14 cellular contexts compared by ENCODE assay signal in the genomic region with DNA sequence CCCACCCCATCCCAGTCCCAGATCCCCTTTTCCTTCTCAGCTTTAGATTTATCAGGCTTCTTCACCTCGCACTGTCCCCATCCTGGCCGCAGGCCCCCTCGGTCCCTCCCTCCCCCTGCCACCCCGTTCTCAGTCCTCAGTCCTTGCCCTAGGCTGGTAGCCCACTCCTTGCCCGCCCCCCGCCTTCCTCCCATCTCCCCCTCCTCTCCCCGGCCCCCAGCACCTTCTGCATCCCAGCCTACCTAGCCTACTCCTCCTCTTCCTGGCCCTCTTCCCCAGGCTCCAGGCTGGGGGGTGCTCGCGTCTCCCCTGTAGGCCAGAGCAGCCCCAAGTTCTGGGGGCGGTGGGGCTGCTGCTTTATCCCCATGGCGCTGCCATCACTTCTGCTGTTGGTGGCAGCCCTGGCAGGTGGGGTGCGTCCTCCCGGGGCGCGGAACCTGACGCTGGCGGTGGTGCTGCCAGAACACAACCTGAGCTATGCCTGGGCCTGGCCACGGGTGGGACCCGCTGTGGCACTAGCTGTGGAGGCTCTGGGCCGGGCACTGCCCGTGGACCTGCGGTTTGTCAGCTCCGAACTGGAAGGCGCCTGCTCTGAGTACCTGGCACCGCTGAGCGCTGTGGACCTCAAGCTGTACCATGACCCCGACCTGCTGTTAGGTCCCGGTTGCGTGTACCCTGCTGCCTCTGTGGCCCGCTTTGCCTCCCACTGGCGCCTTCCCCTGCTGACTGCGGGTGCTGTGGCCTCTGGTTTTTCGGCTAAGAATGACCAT. TPM values are rescaled to one million over a fixed set of nuclear protein-coding genes. Genes with fewer than 3 reads are reported as not detected.
DNase-seq lines count a peak whose midpoint lies in the region; FAIRE-seq and TF ChIP-seq lines count a peak whose summit lies in the region.
"Had no signal": no experiment of that assay in that cellular context is flagged by ENCODE, and none has a peak within 500 bp of the region (broad histone marks: within the 10 kb centered on the region; RNA-seq: fewer than 3 reads in every experiment).

No MANE protein-coding gene starts in this region.

- H3F3A ChIP-seq in GM23248 (ENCODE audit: insufficient read depth) = peaks cover 5% of the 10 kb centered on the region; the same call in 1 of the 2 replicates

- H3K27me3 ChIP-seq in GM23248 (replicated peaks; ENCODE audit: insufficient read depth) (no peaks in the 10 kb centered on the region), liver (ENCODE audit: control insufficient read depth in 4 of 4, insufficient read depth in 4 of 4, low read length in 3 of 4) (no peaks in the 10 kb centered on the region), spleen (replicated peaks in 1 of 7) (peaks cover 0 to 12% (median 0%) of the 10 kb centered on the region in 7 donors)
- H3K27me3 ChIP-seq: SJSA1 had no signal

- no peaks in the 10 kb centered on the region for H3K9me2 ChIP-seq in GM23248 (ENCODE audit: insufficient read depth)

- H2AFZ ChIP-seq in GM23248 = peak overlapping the region; percentile 66; the same call in 1 of the 2 replicates

- FAIRE-seq in kidney (lab: Jason Lieb, UNC) = no peak

- H3K4me3 ChIP-seq in GM23248 (peak overlapping the region; percentile 68), liver (ENCODE audit: low read depth in 1 of 3, low read length in 3 of 3) (peak overlapping the region in 1 of 3 donors; percentile 60), skin epidermis (peak overlapping the region in 6 of 7 experiments; percentile 6 to 50 (median 30)), kidney (ENCODE audit: low read length in 2 of 2) (no peak overlapping the region), spleen (peak overlapping the region in 4 of 8 donors; percentile 17 to 62 (median 34))

- in situ Hi-C loops in GM23248 (cut with MboI) = no loop called here

- no peak for TF ChIP-seq POLR2A in spleen (IDR thresholded peaks at IDR 0.05)

- intact Hi-C loops in kidney (cut with DNase I) (loop anchor here (5.0 kb wide), 1 partner anchor 90 kb away; no protein-coding TSS in a partner anchor), spleen (cut with DNase I; ENCODE audit: low total_unique reads) (no loop called here)

- no peaks in the 10 kb centered on the region for H3K9me3 ChIP-seq in GM23248 (ENCODE audit: low read depth)
- no peaks in the 10 kb centered on the region for H3K9me3 ChIP-seq in liver (ENCODE audit: control insufficient read depth in 4 of 4, low read length in 3 of 4)
- H3K9me3 ChIP-seq in kidney (ENCODE audit: control insufficient read depth in 1 of 2, low read length in 2 of 2) = no peaks in the 10 kb centered on the region
- no peaks in the 10 kb centered on the region for H3K9me3 ChIP-seq in spleen
- H3K9me3 ChIP-seq: SJSA1 had no signal

- peak; percentile 28 for DNase-seq in GM23248
- DNase-seq in cerebellum (ENCODE audit: low spot score) = peak; percentile 28
- no peak for DNase-seq in DMS53 (lab: John Stamatoyannopoulos, UW)
- no peak for DNase-seq in kidney
- no peak for DNase-seq in spleen
- no peak for DNase-seq in Kasumi-1 (lab: John Stamatoyannopoulos, UW)
- DNase-seq: activated CD4-positive, CD25-positive, alpha-beta regulatory T cell treated with anti-CD3 and anti-CD28 coated beads, Interleukin-2, amount 50 U/mL, for 72 hours; NCI-H1092; NCI-H526 treated with DMSO at 0.1 percent for 48 hours had no signal

- H3K9ac ChIP-seq in GM23248 = peak overlapping the region; percentile 81
- no peak overlapping the region for H3K9ac ChIP-seq in liver (ENCODE audit: low read depth in 1 of 2, low read length in 2 of 2)
- no peak overlapping the region for H3K9ac ChIP-seq in kidney (ENCODE audit: low read length in 2 of 2)

- H3K36me3 ChIP-seq in GM23248 (ENCODE audit: low read depth) = no peaks in the 10 kb centered on the region
- no peaks in the 10 kb centered on the region for H3K36me3 ChIP-seq in liver (ENCODE audit: control insufficient read depth in 4 of 4, insufficient read depth in 3 of 4, low read depth in 1 of 4, low read length in 3 of 4)
- H3K36me3 ChIP-seq in kidney (ENCODE audit: control insufficient read depth in 1 of 2, insufficient read depth in 2 of 2, low read length in 2 of 2) = no peaks in the 10 kb centered on the region
- peaks cover 0 to 21% (median 1%) of the 10 kb centered on the region in 6 donors for H3K36me3 ChIP-seq in spleen
- H3K36me3 ChIP-seq: SJSA1 had no signal

- peak in 1 of 2 donors; percentile 29 for TF ChIP-seq RAD21 in liver (IDR thresholded peaks at IDR 0.05)

- H3K27ac ChIP-seq in GM23248 (no peak overlapping the region), liver (ENCODE audit: low read depth in 1 of 2, low read length in 2 of 2) (no peak overlapping the region), skin epidermis (peak overlapping the region in 13 of 21 experiments; percentile 8 to 85 (median 71)), kidney (ENCODE audit: low read depth in 2 of 2, low read length in 2 of 2) (no peak overlapping the region), spleen (peak overlapping the region in 1 of 8 donors; percentile 60)

- H3K79me2 ChIP-seq in GM23248 (ENCODE audit: insufficient read depth) = peaks cover 53% of the 10 kb centered on the region

- peaks cover 46% of the 10 kb centered on the region for H3K4me1 ChIP-seq in GM23248 (ENCODE audit: insufficient read depth)
- H3K4me1 ChIP-seq in liver (ENCODE audit: control insufficient read depth in 4 of 4, insufficient read depth in 4 of 4, low read length in 3 of 4) = peaks cover 0 to 23% (median 12%) of the 10 kb centered on the region in 4 donors
- H3K4me1 ChIP-seq in kidney (ENCODE audit: control insufficient read depth in 1 of 2, insufficient read depth in 1 of 2, low read depth in 1 of 2, low read length in 2 of 2) = peaks cover 3 to 9% of the 10 kb centered on the region in 2 donors
- peaks cover 7 to 22% (median 14%) of the 10 kb centered on the region in 6 donors for H3K4me1 ChIP-seq in spleen

- WGBS in GM23248 (ENCODE audit: low coverage in 1 of 2, low lambda C conversion rate in 2 of 2, missing lambda C conversion rate in 2 of 2), 2 experiments = 29 to 33% methylated on average over 25 to 33 of the region's 33 CpGs
- WGBS in liver = 63% methylated on average over 33 of the region's 33 CpGs
- 87 to 96% (median 94%) methylated on average over 21 to 33 of the region's 33 CpGs for WGBS in spleen, 5 donors

- H4K20me1 ChIP-seq in GM23248 (ENCODE audit: insufficient read depth) = no peaks in the 10 kb centered on the region

- H3K4me2 ChIP-seq in GM23248 (ENCODE audit: unreplicated experiment) = peak overlapping the region; percentile 68

- TF ChIP-seq CTCF in liver (IDR thresholded peaks at IDR 0.05; ENCODE audit: low read depth, low read length, missing input control) = no peak
- TF ChIP-seq CTCF in kidney (IDR thresholded peaks at IDR 0.05; ENCODE audit: borderline replicate concordance, extremely low read depth, insufficient read depth) = no peak
- TF ChIP-seq CTCF in spleen (IDR thresholded peaks at IDR 0.05 in 8 of 11, conservative IDR thresholded peaks at IDR 0.05 in 3 of 11) = no peak

TF ChIP-seq in liver, 16 proteins besides CTCF, POLR2A, EP300 and RAD21 (continues in another document):
- peak; percentile 41 for TF ChIP-seq SP1 (IDR thresholded peaks at IDR 0.05)

RNA-seq across cellular contexts. Expression of a gene that starts 0.8 kb away (rescaled TPM):
- total RNA-seq in GM23248 (2014; rRNA removed; shearing (Covaris generic)) = 26.7 and 26.9 TPM in 2 replicates
- polyA plus RNA-seq in GM23248 (2016; fragmentation: Nextera tagmentation; extraction: Ambion mirVana) (9.7 and 11.8 TPM in 2 replicates), liver (10 to 100 TPM in 1 of 2 donors, 1 to 10 TPM in 1; 8.6 to 13.0 TPM), kidney (ENCODE audit: insufficient read depth, low read depth, low replicate concordance) (11.4 TPM), spleen (1 to 10 TPM; 5.8 to 7.8 (median 7.3) TPM)
- total RNA-seq in cerebellum (16.2 TPM), liver (10 to 100 TPM in 1 of 2 donors, 1 to 10 TPM in 1; 9.4 to 17.1 TPM), kidney (17.0 TPM), spleen (10 to 100 TPM in 2 of 7 donors, 1 to 10 TPM in 5; 6.7 to 17.1 (median 9.2) TPM)

RNA-seq across cellular contexts. Expression of a gene that starts 19.8 kb away (rescaled TPM):
- total RNA-seq in GM23248 (2014; rRNA removed; shearing (Covaris generic)) = 0.76 and 0.97 TPM in 2 replicates
- polyA plus RNA-seq in GM23248 (2016; fragmentation: Nextera tagmentation; extraction: Ambion mirVana) (1.2 and 1.3 TPM in 2 replicates), liver (under 1 TPM; 0.14 TPM), kidney (ENCODE audit: insufficient read depth, low read depth, low replicate concordance) (2.4 TPM), spleen (1 to 10 TPM; 1.7 to 2.5 (median 1.7) TPM)
- total RNA-seq in cerebellum (4.0 TPM), liver (under 1 TPM; 0.25 to 0.56 TPM), kidney (6.1 TPM), spleen (1 to 10 TPM; 1.1 to 4.5 (median 2.3) TPM)

RNA-seq across cellular contexts. Expression of a gene that starts 22.6 kb away (rescaled TPM):
- 16.7 and 30.6 TPM in 2 replicates for total RNA-seq in GM23248 (2014; rRNA removed; shearing (Covaris generic))
- polyA plus RNA-seq in GM23248 (2016; fragmentation: Nextera tagmentation; extraction: Ambion mirVana) (50.7 and 60.5 TPM in 2 replicates), liver (100 to 1,000 TPM; 117 to 176 TPM), kidney (ENCODE audit: insufficient read depth, low read depth, low replicate concordance) (307 TPM), spleen (10 to 100 TPM; 60.0 to 73.6 (median 69.6) TPM)
- total RNA-seq in cerebellum (7.5 TPM), liver (10 to 100 TPM; 34.3 to 35.0 TPM), kidney (55.1 TPM), spleen (10 to 100 TPM; 20.1 to 32.4 (median 23.0) TPM)

RNA-seq across cellular contexts. Expression of a gene that starts 36.3 kb away (rescaled TPM):
- not detected in 2 replicates for total RNA-seq in GM23248 (2014; rRNA removed; shearing (Covaris generic))
- not detected in 2 replicates for polyA plus RNA-seq in GM23248 (2016; fragmentation: Nextera tagmentation; extraction: Ambion mirVana)
- total RNA-seq in cerebellum = not detected
- total RNA-seq in liver = not detected
- under 1 TPM in 1 of 2 donors, not detected in 1; 0.35 TPM for polyA plus RNA-seq in liver
- not detected for total RNA-seq in kidney
- not detected for polyA plus RNA-seq in kidney (ENCODE audit: insufficient read depth, low read depth, low replicate concordance)
- not detected for total RNA-seq in spleen
- not detected for polyA plus RNA-seq in spleen
- total RNA-seq: activated T-helper 2 cell treated with anti-CD3 and anti-CD28 coated beads, Interferon-gamma antibody, Interleukin-2, Interleukin-4, amounts not matched to agents 10 μg/mL and 5 μg/mL and 100 μg/mL, durations not matched to agents 14 hours and 24 hours and 36 hours; renal cortical epithelial cell; SJSA1 had no signal

RNA-seq across cellular contexts. Expression of a gene that starts 36.8 kb away (rescaled TPM):
- total RNA-seq in GM23248 (2014; rRNA removed; shearing (Covaris generic)) = 3.7 and 3.9 TPM in 2 replicates
- polyA plus RNA-seq in GM23248 (2016; fragmentation: Nextera tagmentation; extraction: Ambion mirVana) (4.0 and 4.9 TPM in 2 replicates), liver (1 to 10 TPM; 1.1 to 2.3 TPM), kidney (ENCODE audit: insufficient read depth, low read depth, low replicate concordance) (17.6 TPM), spleen (1 to 10 TPM; 3.2 to 8.8 (median 7.2) TPM)
- total RNA-seq in cerebellum (9.3 TPM), liver (1 to 10 TPM; 3.1 to 5.4 TPM), kidney (18.3 TPM), spleen (1 to 10 TPM; 2.9 to 9.8 (median 5.9) TPM)

Comparison
In these comparisons a context has a peak if more than half of its experiments do, and no peak if none do; other contexts are left out.
1. DNase-seq: peak in GM23248 (single experiment) and cerebellum (single experiment); none in DMS53 (single experiment), kidney (single experiment), spleen (single experiment) and Kasumi-1 (0 of 2).
2. H3K27ac ChIP-seq: peak in skin epidermis (13 of 21); none in GM23248 (single experiment), liver (0 of 2) and kidney (0 of 2).
3. H3K4me3 ChIP-seq: peak in GM23248 (single experiment) and skin epidermis (6 of 7); none in kidney (0 of 2).